In genomic region chr5:39948867-39949468, GRCh38 we compare ENCODE assay signal across 8 cellular contexts.
DNase-seq lines count a peak whose midpoint lies in the region; ATAC-seq, FAIRE-seq and TF ChIP-seq lines count a peak whose summit lies in the region.

No MANE protein-coding gene starts in this region.

- H3K4me3 ChIP-seq in fibroblast of the aortic adventitia (ENCODE audit: low read depth, low read length) (no peak overlapping the region), pancreas (no peak overlapping the region), vagina (no peak overlapping the region)

- 30 to 34% methylated on average over 2 of the region's 2 CpGs for WGBS in pancreas, 2 donors

- H3K27me3 ChIP-seq in pancreas: no peaks in the 10 kb centered on the region
- H3K27me3 ChIP-seq in vagina: no peaks in the 10 kb centered on the region

- peak; percentile 61 for TF ChIP-seq CTCF in fibroblast of the aortic adventitia (IDR thresholded peaks at IDR 0.05; ENCODE audit: insufficient read depth, low read length)
- peak; percentile 33 to 64 (median 56) for TF ChIP-seq CTCF in pancreas (IDR thresholded peaks at IDR 0.05)
- peak; percentile 22 to 61 (median 59) for TF ChIP-seq CTCF in vagina (IDR thresholded peaks at IDR 0.05)

- intact Hi-C loops in pancreas (cut with DNase I) (loop anchor here in 1 of 3 donors (10.0 kb wide), 1 partner anchor 736 kb away; no protein-coding TSS in a partner anchor), vagina (cut with DNase I) (loop anchor here (5.0 kb wide), 1 partner anchor 738 kb away; no protein-coding TSS in a partner anchor)

- H3K9me3 ChIP-seq in pancreas (no peaks in the 10 kb centered on the region), vagina (no peaks in the 10 kb centered on the region)

- DNase-seq in D341Med (ENCODE audit: low spot score): peak; percentile 60
- DNase-seq in HS-5 (ENCODE audit: low read depth): peak; percentile 49
- peak; percentile 81 for DNase-seq in OCI-M1 (lab: John Stamatoyannopoulos, UW)
- DNase-seq in activated T-cell treated with anti-CD3 and anti-CD28 coated beads, Interleukin-2, amount 50 U/mL, for 1 hour: peak; percentile 21
- DNase-seq in fibroblast of the aortic adventitia (ENCODE audit: low read depth): peak; percentile 83
- DNase-seq in pancreas: peak in 4 of 6 donors; percentile 18 to 71 (median 62)
- DNase-seq in vagina (ENCODE audit: extremely low spot score in 2 of 2): no peak

- H3K36me3 ChIP-seq in pancreas (no peaks in the 10 kb centered on the region), vagina (no peaks in the 10 kb centered on the region)

- FAIRE-seq in pancreas (lab: Jason Lieb, UNC): peak; percentile 88

- H3K4me1 ChIP-seq in pancreas (peaks cover 0 to 15% (median 0%) of the 10 kb centered on the region in 3 donors), vagina (no peaks in the 10 kb centered on the region)

- H3K27ac ChIP-seq in pancreas (no peak overlapping the region), vagina (no peak overlapping the region)

- peak; percentile 81 for ATAC-seq in GM21381 (IDR thresholded peaks at IDR 0.05; ENCODE audit: unreplicated experiment)
- ATAC-seq in pancreas: peak; percentile 94 to 99 (median 97)

- TF ChIP-seq POLR2A in vagina (IDR thresholded peaks at IDR 0.05): no peak

Comparison
In these comparisons a context has a peak if more than half of its experiments do, and no peak if none do; other contexts are left out.
1. DNase-seq: peak in D341Med (single experiment), HS-5 (single experiment), OCI-M1 (single experiment), activated T-cell treated with anti-CD3 and anti-CD28 coated beads, Interleukin-2, amount 50 U/mL, for 1 hour (single experiment), fibroblast of the aortic adventitia (single experiment) and pancreas (4 of 6); none in vagina (0 of 2).
2. Peak in every context shown above with its lines, with median percentiles within 50 percentile points of each other: CTCF ChIP-seq.